1 cellular context compared by ENCODE assay signal in the genomic region with DNA sequence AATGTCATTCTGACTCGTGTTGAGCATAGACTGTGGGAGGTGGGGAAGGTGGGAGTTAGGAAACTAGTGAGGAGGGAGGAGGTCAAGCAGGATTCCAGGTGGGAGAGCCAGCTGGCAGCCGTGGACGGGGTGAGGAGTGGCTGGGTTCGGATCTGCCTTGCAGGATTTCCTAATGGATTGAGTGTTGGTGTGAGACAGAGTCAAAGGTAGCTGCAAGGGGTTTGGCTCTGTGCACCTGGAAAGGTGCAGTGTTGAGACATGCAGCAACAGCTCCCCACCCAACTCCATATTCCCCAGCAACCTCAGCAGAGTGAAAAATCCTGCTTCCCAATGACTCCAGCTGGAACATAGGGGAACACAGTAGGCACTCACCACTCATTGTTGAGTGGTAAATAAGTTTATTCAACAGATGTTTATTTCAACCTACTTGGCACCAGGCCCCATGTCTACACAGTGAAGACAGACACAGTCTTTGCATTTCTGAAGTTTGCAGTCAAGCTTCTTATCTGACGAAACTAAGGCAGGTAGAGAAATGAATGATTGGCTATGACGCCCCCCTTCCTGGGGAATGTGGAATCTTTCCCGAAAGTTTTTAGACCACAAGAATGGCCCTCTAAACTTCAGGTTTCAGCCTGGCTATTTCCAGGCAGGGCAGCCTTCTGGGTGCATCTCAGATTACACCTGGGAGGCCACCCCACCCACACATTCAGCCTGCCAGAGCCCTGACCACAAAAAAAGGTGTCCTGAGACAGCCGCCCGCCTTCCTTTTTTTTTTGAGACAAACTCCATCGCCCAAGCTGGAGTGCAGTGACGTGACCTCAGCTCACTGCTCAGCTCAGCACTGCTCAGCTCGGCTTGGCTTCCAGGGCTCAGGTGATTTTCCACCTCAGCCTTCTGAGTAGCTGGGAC.
A peak's percentile ranks its signal among the peaks of the same experiment; 100 is the strongest.
TF ChIP-seq lines count a peak whose summit lies in the region.

No MANE protein-coding gene starts in this region.

TF ChIP-seq in GM12878, 131 proteins besides CTCF, POLR2A, EP300 and RAD21 (continued from another document):
- TF ChIP-seq, protein P1, sequence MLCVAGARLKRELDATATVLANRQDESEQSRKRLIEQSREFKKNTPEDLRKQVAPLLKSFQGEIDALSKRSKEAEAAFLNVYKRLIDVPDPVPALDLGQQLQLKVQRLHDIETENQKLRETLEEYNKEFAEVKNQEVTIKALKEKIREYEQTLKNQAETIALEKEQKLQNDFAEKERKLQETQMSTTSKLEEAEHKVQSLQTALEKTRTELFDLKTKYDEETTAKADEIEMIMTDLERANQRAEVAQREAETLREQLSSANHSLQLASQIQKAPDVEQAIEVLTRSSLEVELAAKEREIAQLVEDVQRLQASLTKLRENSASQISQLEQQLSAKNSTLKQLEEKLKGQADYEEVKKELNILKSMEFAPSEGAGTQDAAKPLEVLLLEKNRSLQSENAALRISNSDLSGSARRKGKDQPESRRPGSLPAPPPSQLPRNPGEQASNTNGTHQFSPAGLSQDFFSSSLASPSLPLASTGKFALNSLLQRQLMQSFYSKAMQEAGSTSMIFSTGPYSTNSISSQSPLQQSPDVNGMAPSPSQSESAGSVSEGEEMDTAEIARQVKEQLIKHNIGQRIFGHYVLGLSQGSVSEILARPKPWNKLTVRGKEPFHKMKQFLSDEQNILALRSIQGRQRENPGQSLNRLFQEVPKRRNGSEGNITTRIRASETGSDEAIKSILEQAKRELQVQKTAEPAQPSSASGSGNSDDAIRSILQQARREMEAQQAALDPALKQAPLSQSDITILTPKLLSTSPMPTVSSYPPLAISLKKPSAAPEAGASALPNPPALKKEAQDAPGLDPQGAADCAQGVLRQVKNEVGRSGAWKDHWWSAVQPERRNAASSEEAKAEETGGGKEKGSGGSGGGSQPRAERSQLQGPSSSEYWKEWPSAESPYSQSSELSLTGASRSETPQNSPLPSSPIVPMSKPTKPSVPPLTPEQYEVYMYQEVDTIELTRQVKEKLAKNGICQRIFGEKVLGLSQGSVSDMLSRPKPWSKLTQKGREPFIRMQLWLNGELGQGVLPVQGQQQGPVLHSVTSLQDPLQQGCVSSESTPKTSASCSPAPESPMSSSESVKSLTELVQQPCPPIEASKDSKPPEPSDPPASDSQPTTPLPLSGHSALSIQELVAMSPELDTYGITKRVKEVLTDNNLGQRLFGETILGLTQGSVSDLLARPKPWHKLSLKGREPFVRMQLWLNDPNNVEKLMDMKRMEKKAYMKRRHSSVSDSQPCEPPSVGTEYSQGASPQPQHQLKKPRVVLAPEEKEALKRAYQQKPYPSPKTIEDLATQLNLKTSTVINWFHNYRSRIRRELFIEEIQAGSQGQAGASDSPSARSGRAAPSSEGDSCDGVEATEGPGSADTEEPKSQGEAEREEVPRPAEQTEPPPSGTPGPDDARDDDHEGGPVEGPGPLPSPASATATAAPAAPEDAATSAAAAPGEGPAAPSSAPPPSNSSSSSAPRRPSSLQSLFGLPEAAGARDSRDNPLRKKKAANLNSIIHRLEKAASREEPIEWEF (IDR thresholded peaks at IDR 0.05; ENCODE audit: insufficient replicate concordance, low read depth, low read length): no peak
- TF ChIP-seq, protein P2, sequence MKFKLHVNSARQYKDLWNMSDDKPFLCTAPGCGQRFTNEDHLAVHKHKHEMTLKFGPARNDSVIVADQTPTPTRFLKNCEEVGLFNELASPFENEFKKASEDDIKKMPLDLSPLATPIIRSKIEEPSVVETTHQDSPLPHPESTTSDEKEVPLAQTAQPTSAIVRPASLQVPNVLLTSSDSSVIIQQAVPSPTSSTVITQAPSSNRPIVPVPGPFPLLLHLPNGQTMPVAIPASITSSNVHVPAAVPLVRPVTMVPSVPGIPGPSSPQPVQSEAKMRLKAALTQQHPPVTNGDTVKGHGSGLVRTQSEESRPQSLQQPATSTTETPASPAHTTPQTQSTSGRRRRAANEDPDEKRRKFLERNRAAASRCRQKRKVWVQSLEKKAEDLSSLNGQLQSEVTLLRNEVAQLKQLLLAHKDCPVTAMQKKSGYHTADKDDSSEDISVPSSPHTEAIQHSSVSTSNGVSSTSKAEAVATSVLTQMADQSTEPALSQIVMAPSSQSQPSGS (IDR thresholded peaks at IDR 0.05; ENCODE audit: low read length): no peak
- TF ChIP-seq HDAC2 (IDR thresholded peaks at IDR 0.05) (no peak), BCL11A (IDR thresholded peaks at IDR 0.05; ENCODE audit: low read depth, low read length) (no peak), NFXL1 (IDR thresholded peaks at IDR 0.05; ENCODE audit: borderline replicate concordance) (no peak), MTA2 (IDR thresholded peaks at IDR 0.05; ENCODE audit: low read depth) (0 out of 2 replicates have a peak, but pooled peaks have one; percentile 11), MYC (IDR thresholded peaks at IDR 0.05; ENCODE audit: insufficient read depth, insufficient read length, insufficient replicate concordance, low read length, severe bottlenecking) (no peak), RBBP5 (conservative IDR thresholded peaks at IDR 0.05) (no peak), PML (IDR thresholded peaks at IDR 0.05; ENCODE audit: low read length) (no peak), IKZF2 (IDR thresholded peaks at IDR 0.05) (peak in 1 of 2 experiments; percentile 35; a peak in 1 of 4 replicates), STAT1 (conservative IDR thresholded peaks at IDR 0.05) (no peak), ZNF384 (IDR thresholded peaks at IDR 0.05; ENCODE audit: borderline replicate concordance, low read depth, low read length) (peak; percentile 51; the same call in 1 of the 2 replicates), POLR2AphosphoS2 (IDR thresholded peaks at IDR 0.05; ENCODE audit: low read depth, low read length) (no peak), TCF7 (IDR thresholded peaks at IDR 0.05; ENCODE audit: borderline replicate concordance) (0 out of 2 replicates have a peak, but pooled peaks have one; percentile 24), WRNIP1 (IDR thresholded peaks at IDR 0.05; ENCODE audit: borderline replicate concordance, low read depth, low read length) (no peak), HDAC6 (IDR thresholded peaks at IDR 0.05; ENCODE audit: unreplicated experiment) (no peak), DPF2 (IDR thresholded peaks at IDR 0.05) (peak; percentile 26; the same call in 1 of the 2 replicates), SMAD1 (IDR thresholded peaks at IDR 0.05; ENCODE audit: low read depth, partially characterized antibody) (no peak), FOXK2 (IDR thresholded peaks at IDR 0.05) (no peak), POU2F2 (IDR thresholded peaks at IDR 0.05; ENCODE audit: borderline replicate concordance, low read depth, low read length) (no peak)
- TF ChIP-seq, protein P3, sequence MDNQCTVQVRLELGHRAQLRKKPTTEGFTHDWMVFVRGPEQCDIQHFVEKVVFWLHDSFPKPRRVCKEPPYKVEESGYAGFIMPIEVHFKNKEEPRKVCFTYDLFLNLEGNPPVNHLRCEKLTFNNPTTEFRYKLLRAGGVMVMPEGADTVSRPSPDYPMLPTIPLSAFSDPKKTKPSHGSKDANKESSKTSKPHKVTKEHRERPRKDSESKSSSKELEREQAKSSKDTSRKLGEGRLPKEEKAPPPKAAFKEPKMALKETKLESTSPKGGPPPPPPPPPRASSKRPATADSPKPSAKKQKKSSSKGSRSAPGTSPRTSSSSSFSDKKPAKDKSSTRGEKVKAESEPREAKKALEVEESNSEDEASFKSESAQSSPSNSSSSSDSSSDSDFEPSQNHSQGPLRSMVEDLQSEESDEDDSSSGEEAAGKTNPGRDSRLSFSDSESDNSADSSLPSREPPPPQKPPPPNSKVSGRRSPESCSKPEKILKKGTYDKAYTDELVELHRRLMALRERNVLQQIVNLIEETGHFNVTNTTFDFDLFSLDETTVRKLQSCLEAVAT (IDR thresholded peaks at IDR 0.05): no peak
- TF ChIP-seq, protein P4, sequence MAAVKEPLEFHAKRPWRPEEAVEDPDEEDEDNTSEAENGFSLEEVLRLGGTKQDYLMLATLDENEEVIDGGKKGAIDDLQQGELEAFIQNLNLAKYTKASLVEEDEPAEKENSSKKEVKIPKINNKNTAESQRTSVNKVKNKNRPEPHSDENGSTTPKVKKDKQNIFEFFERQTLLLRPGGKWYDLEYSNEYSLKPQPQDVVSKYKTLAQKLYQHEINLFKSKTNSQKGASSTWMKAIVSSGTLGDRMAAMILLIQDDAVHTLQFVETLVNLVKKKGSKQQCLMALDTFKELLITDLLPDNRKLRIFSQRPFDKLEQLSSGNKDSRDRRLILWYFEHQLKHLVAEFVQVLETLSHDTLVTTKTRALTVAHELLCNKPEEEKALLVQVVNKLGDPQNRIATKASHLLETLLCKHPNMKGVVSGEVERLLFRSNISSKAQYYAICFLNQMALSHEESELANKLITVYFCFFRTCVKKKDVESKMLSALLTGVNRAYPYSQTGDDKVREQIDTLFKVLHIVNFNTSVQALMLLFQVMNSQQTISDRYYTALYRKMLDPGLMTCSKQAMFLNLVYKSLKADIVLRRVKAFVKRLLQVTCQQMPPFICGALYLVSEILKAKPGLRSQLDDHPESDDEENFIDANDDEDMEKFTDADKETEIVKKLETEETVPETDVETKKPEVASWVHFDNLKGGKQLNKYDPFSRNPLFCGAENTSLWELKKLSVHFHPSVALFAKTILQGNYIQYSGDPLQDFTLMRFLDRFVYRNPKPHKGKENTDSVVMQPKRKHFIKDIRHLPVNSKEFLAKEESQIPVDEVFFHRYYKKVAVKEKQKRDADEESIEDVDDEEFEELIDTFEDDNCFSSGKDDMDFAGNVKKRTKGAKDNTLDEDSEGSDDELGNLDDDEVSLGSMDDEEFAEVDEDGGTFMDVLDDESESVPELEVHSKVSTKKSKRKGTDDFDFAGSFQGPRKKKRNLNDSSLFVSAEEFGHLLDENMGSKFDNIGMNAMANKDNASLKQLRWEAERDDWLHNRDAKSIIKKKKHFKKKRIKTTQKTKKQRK (IDR thresholded peaks at IDR 0.05; ENCODE audit: low read depth, low read length): no peak
- TF ChIP-seq, protein P5, sequence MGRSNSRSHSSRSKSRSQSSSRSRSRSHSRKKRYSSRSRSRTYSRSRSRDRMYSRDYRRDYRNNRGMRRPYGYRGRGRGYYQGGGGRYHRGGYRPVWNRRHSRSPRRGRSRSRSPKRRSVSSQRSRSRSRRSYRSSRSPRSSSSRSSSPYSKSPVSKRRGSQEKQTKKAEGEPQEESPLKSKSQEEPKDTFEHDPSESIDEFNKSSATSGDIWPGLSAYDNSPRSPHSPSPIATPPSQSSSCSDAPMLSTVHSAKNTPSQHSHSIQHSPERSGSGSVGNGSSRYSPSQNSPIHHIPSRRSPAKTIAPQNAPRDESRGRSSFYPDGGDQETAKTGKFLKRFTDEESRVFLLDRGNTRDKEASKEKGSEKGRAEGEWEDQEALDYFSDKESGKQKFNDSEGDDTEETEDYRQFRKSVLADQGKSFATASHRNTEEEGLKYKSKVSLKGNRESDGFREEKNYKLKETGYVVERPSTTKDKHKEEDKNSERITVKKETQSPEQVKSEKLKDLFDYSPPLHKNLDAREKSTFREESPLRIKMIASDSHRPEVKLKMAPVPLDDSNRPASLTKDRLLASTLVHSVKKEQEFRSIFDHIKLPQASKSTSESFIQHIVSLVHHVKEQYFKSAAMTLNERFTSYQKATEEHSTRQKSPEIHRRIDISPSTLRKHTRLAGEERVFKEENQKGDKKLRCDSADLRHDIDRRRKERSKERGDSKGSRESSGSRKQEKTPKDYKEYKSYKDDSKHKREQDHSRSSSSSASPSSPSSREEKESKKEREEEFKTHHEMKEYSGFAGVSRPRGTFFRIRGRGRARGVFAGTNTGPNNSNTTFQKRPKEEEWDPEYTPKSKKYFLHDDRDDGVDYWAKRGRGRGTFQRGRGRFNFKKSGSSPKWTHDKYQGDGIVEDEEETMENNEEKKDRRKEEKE (IDR thresholded peaks at IDR 0.05): no peak
